In the genomic region with DNA sequence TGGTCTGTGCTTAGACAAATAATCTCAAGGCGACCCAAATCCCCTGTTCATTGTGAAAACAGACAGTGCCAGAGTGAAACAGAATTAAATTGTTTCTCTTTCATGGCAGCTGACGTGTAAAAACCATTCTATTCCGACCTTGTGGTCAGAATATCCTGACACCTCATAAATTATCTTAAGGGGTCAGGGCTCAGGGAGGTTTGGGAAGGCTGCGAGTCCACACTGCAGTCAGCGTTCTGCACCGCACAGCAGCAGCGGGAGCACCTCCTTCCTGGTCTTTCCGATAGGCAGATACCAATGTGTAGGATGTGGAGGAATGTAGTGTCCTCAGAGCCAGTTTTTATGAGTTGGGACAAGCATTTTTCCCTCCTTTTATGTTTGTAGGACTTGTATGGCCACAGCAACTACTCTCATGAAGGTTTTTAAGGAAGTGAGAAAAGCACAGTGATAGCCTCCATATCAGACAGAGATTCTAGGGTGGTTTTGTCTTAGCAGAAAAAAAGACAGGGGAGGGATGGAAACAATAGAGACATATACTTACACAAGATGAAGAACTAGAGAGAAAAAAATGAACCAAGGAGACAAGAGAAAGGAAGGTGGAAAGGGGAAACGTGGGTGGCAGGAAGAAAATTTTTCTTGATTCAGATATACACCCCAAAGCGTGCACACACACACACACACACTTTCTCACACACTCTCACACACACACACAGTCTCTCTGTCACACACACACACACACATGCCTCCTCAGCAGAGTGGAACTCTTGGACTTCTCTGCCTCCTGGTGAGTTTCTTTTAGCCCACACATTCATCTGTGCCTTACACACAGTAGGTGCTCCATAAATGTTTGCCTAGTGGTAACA, we compare ENCODE assay signal across 11 cellular contexts.
DNase-seq lines count a peak whose midpoint lies in the region; ATAC-seq and TF ChIP-seq lines count a peak whose summit lies in the region.
"Had no signal": no experiment of that assay in that cellular context is flagged by ENCODE, and none has a peak within 500 bp of the region (broad histone marks: within the 10 kb centered on the region; RNA-seq: fewer than 3 reads in every experiment).

No MANE protein-coding gene starts in this region.

- peak overlapping the region; percentile 60 for H3K27ac ChIP-seq in left ventricle myocardium inferior (replicated peaks)
- H3K27ac ChIP-seq in SJCRH30 = no peak overlapping the region
- H3K27ac ChIP-seq: hepatocyte had no signal

- DNase-seq in GM06990 (ENCODE audit: extremely low read depth, insufficient read length) (peak; percentile 3), left ventricle myocardium inferior (no peak), endothelial cell (ENCODE audit: low spot score) (no peak), progenitor cell of endocrine pancreas (ENCODE audit: low spot score, unreplicated experiment) (no peak), SJCRH30 (no peak)
- DNase-seq in effector CD8-positive, alpha-beta T cell (lab: John Stamatoyannopoulos, UW) = no peak
- DNase-seq: natural killer cell, NCI-H146 had no signal

- H3K9me3 Mint-ChIP-seq in endothelial cell (ENCODE audit: unreplicated experiment) = no peaks in the 10 kb centered on the region
- peaks cover 2% of the 10 kb centered on the region for H3K9me3 Mint-ChIP-seq in progenitor cell of endocrine pancreas (ENCODE audit: low read depth)
- H3K9me3 Mint-ChIP-seq: natural killer cell had no signal

- H3K27me3 Mint-ChIP-seq in endothelial cell (ENCODE audit: unreplicated experiment) (no peaks in the 10 kb centered on the region), progenitor cell of endocrine pancreas (no peaks in the 10 kb centered on the region)

- H3K27ac Mint-ChIP-seq in endothelial cell (ENCODE audit: unreplicated experiment) (no peak overlapping the region), progenitor cell of endocrine pancreas (no peak overlapping the region)
- H3K27ac Mint-ChIP-seq: natural killer cell had no signal

- H3K4me1 Mint-ChIP-seq in endothelial cell (ENCODE audit: unreplicated experiment) (peaks cover 3% of the 10 kb centered on the region), progenitor cell of endocrine pancreas (ENCODE audit: low read depth) (peaks cover 2% of the 10 kb centered on the region)
- H3K4me1 Mint-ChIP-seq: natural killer cell had no signal

- TF ChIP-seq CTCF in GM06990 (IDR thresholded peaks at IDR 0.05; ENCODE audit: insufficient read depth, low read length, poor library complexity, severe bottlenecking) (no peak), left ventricle myocardium inferior (IDR thresholded peaks at IDR 0.05; ENCODE audit: borderline replicate concordance) (no peak), endothelial cell (IDR thresholded peaks at IDR 0.05; ENCODE audit: unreplicated experiment) (no peak), progenitor cell of endocrine pancreas (IDR thresholded peaks at IDR 0.05; ENCODE audit: unreplicated experiment) (no peak)

- no peak overlapping the region for H3K4me3 ChIP-seq in GM06990 (replicated peaks; ENCODE audit: low read depth, low read length)
- no peak overlapping the region for H3K4me3 ChIP-seq in left ventricle myocardium inferior
- no peak overlapping the region for H3K4me3 ChIP-seq in SJCRH30
- H3K4me3 ChIP-seq: hepatocyte had no signal

- H3K36me3 Mint-ChIP-seq in endothelial cell (ENCODE audit: low read depth, unreplicated experiment) (no peaks in the 10 kb centered on the region), progenitor cell of endocrine pancreas (ENCODE audit: insufficient read depth) (no peaks in the 10 kb centered on the region)
- H3K36me3 Mint-ChIP-seq: natural killer cell had no signal

- H3K4me1 ChIP-seq in left ventricle myocardium inferior (peaks cover 11% of the 10 kb centered on the region), SJCRH30 (no peaks in the 10 kb centered on the region)

- no peaks in the 10 kb centered on the region for H3K36me3 ChIP-seq in GM06990 (ENCODE audit: control insufficient read depth, insufficient read depth, low read length)
- no peaks in the 10 kb centered on the region for H3K36me3 ChIP-seq in left ventricle myocardium inferior
- no peaks in the 10 kb centered on the region for H3K36me3 ChIP-seq in SJCRH30

- peak; percentile 83 for ATAC-seq in GM21390 (IDR thresholded peaks at IDR 0.05; ENCODE audit: unreplicated experiment)
- ATAC-seq in HG03469 (IDR thresholded peaks at IDR 0.05; ENCODE audit: unreplicated experiment) = peak; percentile 48
- ATAC-seq: natural killer cell had no signal

- no peak overlapping the region for H3K4me3 Mint-ChIP-seq in endothelial cell (ENCODE audit: unreplicated experiment)
- H3K4me3 Mint-ChIP-seq in progenitor cell of endocrine pancreas (ENCODE audit: low read depth) = no peak overlapping the region
- H3K4me3 Mint-ChIP-seq: natural killer cell had no signal

- intact Hi-C loops in left ventricle myocardium inferior (cut with micrococcal nuclease) = no loop called here

- H3K27me3 ChIP-seq in GM06990 (replicated peaks; ENCODE audit: control insufficient read depth, insufficient read depth, low read length) (no peaks in the 10 kb centered on the region; the same call in 1 of the 2 replicates), left ventricle myocardium inferior (ENCODE audit: low read depth) (no peaks in the 10 kb centered on the region), SJCRH30 (no peaks in the 10 kb centered on the region)
- H3K27me3 ChIP-seq: hepatocyte had no signal

- H3K9me3 ChIP-seq in left ventricle myocardium inferior (replicated peaks) (no peaks in the 10 kb centered on the region), SJCRH30 (replicated peaks) (no peaks in the 10 kb centered on the region)
